ENCODE assay signal across 10 cellular contexts in the genomic region with DNA sequence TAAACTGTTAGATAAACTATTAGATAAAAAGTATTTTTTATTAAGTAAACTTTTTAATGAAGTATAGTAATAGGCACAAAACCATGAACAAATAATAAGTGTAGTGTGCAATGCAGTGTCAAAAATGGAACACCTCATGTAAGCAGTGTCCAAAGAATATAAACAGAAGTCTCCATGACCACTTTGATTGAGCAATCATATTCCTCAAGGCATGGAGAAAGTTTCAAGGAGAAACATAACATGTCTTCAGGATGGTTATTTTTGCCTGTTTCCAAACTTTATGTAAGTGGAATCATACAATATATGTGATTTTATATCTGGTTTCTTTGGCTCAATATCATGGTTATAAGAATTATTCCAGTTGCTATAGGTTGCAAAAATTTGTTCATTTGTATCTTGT. TPM values are rescaled to one million over a fixed set of nuclear protein-coding genes. Genes with fewer than 3 reads are reported as not detected.
"Had no signal": no experiment of that assay in that cellular context is flagged by ENCODE, and none has a peak within 500 bp of the region (broad histone marks: within the 10 kb centered on the region; RNA-seq: fewer than 3 reads in every experiment).

No MANE protein-coding gene starts in this region.

- H3K27ac ChIP-seq: GM23248, KMS-11 had no signal

- H2AFZ ChIP-seq: GM23248 had no signal

- ATAC-seq: HCT116 had no signal

- H3K9ac ChIP-seq: GM23248, KMS-11 had no signal

- H3K9me3 ChIP-seq: HAP-1 had no signal

- H3K4me3 ChIP-seq: GM23248, HAP-1 had no signal

- H3K36me3 ChIP-seq: HAP-1 had no signal

- DNase-seq: GM23248, GOT3, H7, HFFc6, KBM-7 had no signal

- H3K4me2 ChIP-seq: KMS-11 had no signal

RNA-seq across cellular contexts. Expression of a gene that starts 6.1 kb away (rescaled TPM):
- total RNA-seq: H4, HT-29 had no signal
